16 cellular contexts compared by ENCODE assay signal in genomic region chr15:31458591-31458990, GRCh38.
A peak's percentile ranks its signal among the peaks of the same experiment; 100 is the strongest.
DNase-seq lines count a peak whose midpoint lies in the region; ATAC-seq and TF ChIP-seq lines count a peak whose summit lies in the region.
"Had no signal": no experiment of that assay in that cellular context is flagged by ENCODE, and none has a peak within 500 bp of the region (broad histone marks: within the 10 kb centered on the region; RNA-seq: fewer than 3 reads in every experiment).

No MANE protein-coding gene starts in this region.

- peak overlapping the region; percentile 92 for H3K27ac Mint-ChIP-seq in activated CD4-positive, alpha-beta T cell treated with anti-CD3 and anti-CD28 coated beads for 36 hours
- peak overlapping the region; percentile 77 for H3K27ac Mint-ChIP-seq in activated T-helper 17 cell treated with anti-CD3 and anti-CD28 coated beads, Interleukin-2, amount 50 U/mL, for 72 hours
- H3K27ac Mint-ChIP-seq in osteocyte (ENCODE audit: unreplicated experiment): no peak overlapping the region
- no peak overlapping the region for H3K27ac Mint-ChIP-seq in Calu3 (ENCODE audit: unreplicated experiment)

- no peaks in the 10 kb centered on the region for H3K79me2 ChIP-seq in DOHH2 (ENCODE audit: control insufficient read depth, low read length)

- intact Hi-C loops in activated CD4-positive, alpha-beta T cell treated with anti-CD3 and anti-CD28 coated beads for 36 hours (cut with DNase I, micrococcal nuclease): loop anchor here in 1 of 2 experiments (2.0 kb wide), 1 partner anchor 16 kb away; no protein-coding TSS in a partner anchor
- intact Hi-C loops in Calu3 (cut with micrococcal nuclease; ENCODE audit: unreplicated experiment): no loop called here

- no peaks in the 10 kb centered on the region for H3K9me2 ChIP-seq in DOHH2 (replicated peaks; ENCODE audit: control insufficient read depth, low read length)

- no peaks in the 10 kb centered on the region for H3K36me3 ChIP-seq in DOHH2 (ENCODE audit: control insufficient read depth, low read length)
- H3K36me3 ChIP-seq: left lung, prostate gland, thyroid gland had no signal

- H3K4me2 ChIP-seq in DOHH2 (ENCODE audit: low read length): peak overlapping the region; percentile 86

- POLR2A ChIA-PET in activated CD4-positive, alpha-beta T cell treated with anti-CD3 and anti-CD28 coated beads for 36 hours (lab: Charles Lee): interaction anchor here (0.6 to 1.7 kb wide), 8 partner anchors 14 to 177 kb away, joined by 3 to 10 read pairs (median 6); no protein-coding TSS in a partner anchor

- peak; percentile 3 for ATAC-seq in activated CD4-positive, alpha-beta T cell treated with anti-CD3 and anti-CD28 coated beads for 36 hours
- ATAC-seq in activated T-helper 17 cell treated with anti-CD3 and anti-CD28 coated beads, Interleukin-2, amount 50 U/mL, for 72 hours (replicated peaks): no peak

- H3K4me3 Mint-ChIP-seq in activated CD4-positive, alpha-beta T cell treated with anti-CD3 and anti-CD28 coated beads for 36 hours: peak overlapping the region; percentile 70
- peak overlapping the region; percentile 74 for H3K4me3 Mint-ChIP-seq in activated T-helper 17 cell treated with anti-CD3 and anti-CD28 coated beads, Interleukin-2, amount 50 U/mL, for 72 hours
- no peak overlapping the region for H3K4me3 Mint-ChIP-seq in osteocyte (ENCODE audit: unreplicated experiment)
- H3K4me3 Mint-ChIP-seq in Calu3 (ENCODE audit: low read depth, unreplicated experiment): no peak overlapping the region

- no peaks in the 10 kb centered on the region for H4K20me1 ChIP-seq in DOHH2 (ENCODE audit: control insufficient read depth, insufficient read depth, low read depth, low read length)

- peak overlapping the region; percentile 70 for H3K4me3 ChIP-seq in DOHH2 (ENCODE audit: low read length)
- H3K4me3 ChIP-seq: left lung, prostate gland, thyroid gland had no signal

- CTCF ChIA-PET in activated CD4-positive, alpha-beta T cell treated with anti-CD3 and anti-CD28 coated beads for 36 hours (lab: Charles Lee): interaction anchor here (1.0 to 2.4 kb wide), 13 partner anchors 9 to 194 kb away, joined by 3 to 20 read pairs (median 7); no protein-coding TSS in a partner anchor
- CTCF ChIA-PET in Calu3 (lab: Charles Lee): interaction anchor here (0.6 to 1.0 kb wide), 2 partner anchors 19 to 598 kb away, joined by 3 to 9 read pairs; no protein-coding TSS in a partner anchor

- H3K27ac ChIP-seq in DOHH2 (ENCODE audit: low read depth, low read length): peak overlapping the region; percentile 91
- H3K27ac ChIP-seq: left lung, prostate gland, thyroid gland had no signal

- peaks cover 45% of the 10 kb centered on the region for H3K4me1 Mint-ChIP-seq in activated CD4-positive, alpha-beta T cell treated with anti-CD3 and anti-CD28 coated beads for 36 hours
- peaks cover 23% of the 10 kb centered on the region for H3K4me1 Mint-ChIP-seq in activated T-helper 17 cell treated with anti-CD3 and anti-CD28 coated beads, Interleukin-2, amount 50 U/mL, for 72 hours
- H3K4me1 Mint-ChIP-seq in osteocyte (ENCODE audit: unreplicated experiment) (peaks cover 15% of the 10 kb centered on the region), Calu3 (ENCODE audit: low read depth, unreplicated experiment) (no peaks in the 10 kb centered on the region)

- H3K4me1 ChIP-seq in DOHH2 (ENCODE audit: control insufficient read depth, low read length): peaks cover 90% of the 10 kb centered on the region
- H3K4me1 ChIP-seq: left lung, prostate gland, thyroid gland had no signal

- no peaks in the 10 kb centered on the region for H3K27me3 ChIP-seq in DOHH2 (ENCODE audit: control insufficient read depth, low read length)
- H3K27me3 ChIP-seq: left lung, thyroid gland had no signal

- H3K27me3 Mint-ChIP-seq in activated CD4-positive, alpha-beta T cell treated with anti-CD3 and anti-CD28 coated beads for 36 hours: no peaks in the 10 kb centered on the region
- no peaks in the 10 kb centered on the region for H3K27me3 Mint-ChIP-seq in activated T-helper 17 cell treated with anti-CD3 and anti-CD28 coated beads, Interleukin-2, amount 50 U/mL, for 72 hours
- H3K27me3 Mint-ChIP-seq in osteocyte (ENCODE audit: unreplicated experiment) (peaks cover 8% of the 10 kb centered on the region), Calu3 (ENCODE audit: unreplicated experiment) (no peaks in the 10 kb centered on the region)

- peaks cover 22% of the 10 kb centered on the region for H3F3A ChIP-seq in DOHH2 (ENCODE audit: control insufficient read depth, insufficient read depth)

- BruUV-seq in Calu3 (replicated peaks; lab: Mats Ljungman, UMichigan): no TSS peak

- H3K9me3 Mint-ChIP-seq in activated CD4-positive, alpha-beta T cell treated with anti-CD3 and anti-CD28 coated beads for 36 hours (ENCODE audit: low read depth): peaks cover 4% of the 10 kb centered on the region
- H3K9me3 Mint-ChIP-seq in activated T-helper 17 cell treated with anti-CD3 and anti-CD28 coated beads, Interleukin-2, amount 50 U/mL, for 72 hours: peaks cover 5% of the 10 kb centered on the region
- H3K9me3 Mint-ChIP-seq in osteocyte (ENCODE audit: unreplicated experiment) (peaks cover 11% of the 10 kb centered on the region), Calu3 (ENCODE audit: low read depth, unreplicated experiment) (no peaks in the 10 kb centered on the region)

- H3K36me3 Mint-ChIP-seq in activated CD4-positive, alpha-beta T cell treated with anti-CD3 and anti-CD28 coated beads for 36 hours (ENCODE audit: low read depth): peaks cover 4% of the 10 kb centered on the region
- no peaks in the 10 kb centered on the region for H3K36me3 Mint-ChIP-seq in activated T-helper 17 cell treated with anti-CD3 and anti-CD28 coated beads, Interleukin-2, amount 50 U/mL, for 72 hours (ENCODE audit: low read depth)
- H3K36me3 Mint-ChIP-seq in osteocyte (ENCODE audit: unreplicated experiment) (peaks cover 2% of the 10 kb centered on the region), Calu3 (ENCODE audit: insufficient read depth, unreplicated experiment) (no peaks in the 10 kb centered on the region)

- no peak for DNase-seq in activated CD4-positive, alpha-beta T cell treated with anti-CD3 and anti-CD28 coated beads for 36 hours
- DNase-seq in activated CD4-positive, alpha-beta T cell treated with anti-CD3 and anti-CD28 coated beads, Interleukin-2, amount 50 U/mL, for 1 hour: no peak
- peak; percentile 36 for DNase-seq in osteocyte (ENCODE audit: extremely low spot score, unreplicated experiment)
- no peak for DNase-seq in hepatic stellate cell (ENCODE audit: low spot score)
- no peak for DNase-seq in HuH-7 (ENCODE audit: low spot score)
- DNase-seq in Calu3: no peak
- DNase-seq: activated gamma-delta T cell; effector CD8-positive, alpha-beta T cell; KG1; left lung; NCI-H1436 treated with DMSO at 0.1 percent for 48 hours; NCI-H345; thyroid gland had no signal

- TF ChIP-seq CTCF in DOHH2 (IDR thresholded peaks at IDR 0.05; ENCODE audit: low read depth, low read length, poor library complexity, severe bottlenecking): no peak
- TF ChIP-seq CTCF in osteocyte (IDR thresholded peaks at IDR 0.05): no peak
- TF ChIP-seq CTCF in Calu3 (IDR thresholded peaks at IDR 0.05; ENCODE audit: unreplicated experiment): no peak

- H3K9me3 ChIP-seq in DOHH2 (ENCODE audit: control insufficient read depth, insufficient read depth, low read length): no peaks in the 10 kb centered on the region
- H3K9me3 ChIP-seq: left lung, prostate gland, thyroid gland had no signal

Comparison
In these comparisons a context has a peak if more than half of its experiments do, and no peak if none do; other contexts are left out.
1. H3K27ac Mint-ChIP-seq: peak in activated CD4-positive, alpha-beta T cell treated with anti-CD3 and anti-CD28 coated beads for 36 hours (single experiment) and activated T-helper 17 cell treated with anti-CD3 and anti-CD28 coated beads, Interleukin-2, amount 50 U/mL, for 72 hours (single experiment); none in osteocyte (single experiment) and Calu3 (single experiment).
2. H3K4me3 Mint-ChIP-seq: peak in activated CD4-positive, alpha-beta T cell treated with anti-CD3 and anti-CD28 coated beads for 36 hours (single experiment) and activated T-helper 17 cell treated with anti-CD3 and anti-CD28 coated beads, Interleukin-2, amount 50 U/mL, for 72 hours (single experiment); none in osteocyte (single experiment) and Calu3 (single experiment).